Comparison of ENCODE assay signal across 1 cellular context in the genomic region with DNA sequence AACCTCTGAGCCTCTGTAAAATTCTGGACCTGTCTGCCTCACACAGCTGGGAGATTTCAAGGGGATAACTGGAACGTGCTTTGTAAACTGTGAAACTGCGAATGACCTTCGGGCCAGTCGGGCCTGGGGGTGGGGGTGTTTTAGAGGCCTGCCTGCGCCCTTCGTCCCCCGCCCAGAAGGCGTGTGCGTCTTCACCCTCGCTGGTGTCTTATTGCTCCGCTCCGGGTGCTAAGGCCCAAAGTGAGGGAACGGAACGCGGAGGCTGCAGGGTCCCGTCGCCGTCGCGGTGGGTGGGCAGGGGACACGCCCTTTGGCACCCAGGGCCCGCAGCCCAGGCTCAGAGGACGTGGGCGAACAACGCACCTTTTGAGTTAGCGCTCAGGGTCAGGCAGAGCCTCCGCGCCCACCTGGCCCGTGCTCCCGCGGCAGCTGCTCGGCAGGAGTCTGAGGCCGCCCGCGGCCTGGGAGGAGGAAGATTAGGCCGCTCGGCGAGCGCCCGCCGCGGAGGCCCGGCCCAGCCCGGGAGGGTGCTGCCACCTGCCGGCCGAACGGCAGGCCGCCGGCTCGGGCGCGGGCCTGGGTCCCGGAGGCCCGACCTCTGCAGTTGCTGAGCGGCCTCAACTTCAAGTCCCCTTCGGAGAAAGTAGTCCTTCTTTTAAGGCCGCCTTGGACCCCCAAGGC.
TF ChIP-seq lines count a peak whose summit lies in the region.

No MANE protein-coding gene starts in this region.

TF ChIP-seq in HepG2, 621 proteins besides CTCF, POLR2A, EP300 and RAD21 (continued from another document and continues in another):
- TF ChIP-seq, protein P1, sequence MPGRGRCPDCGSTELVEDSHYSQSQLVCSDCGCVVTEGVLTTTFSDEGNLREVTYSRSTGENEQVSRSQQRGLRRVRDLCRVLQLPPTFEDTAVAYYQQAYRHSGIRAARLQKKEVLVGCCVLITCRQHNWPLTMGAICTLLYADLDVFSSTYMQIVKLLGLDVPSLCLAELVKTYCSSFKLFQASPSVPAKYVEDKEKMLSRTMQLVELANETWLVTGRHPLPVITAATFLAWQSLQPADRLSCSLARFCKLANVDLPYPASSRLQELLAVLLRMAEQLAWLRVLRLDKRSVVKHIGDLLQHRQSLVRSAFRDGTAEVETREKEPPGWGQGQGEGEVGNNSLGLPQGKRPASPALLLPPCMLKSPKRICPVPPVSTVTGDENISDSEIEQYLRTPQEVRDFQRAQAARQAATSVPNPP (CRISPR knock-in tag; IDR thresholded peaks at IDR 0.05): no peak; the same call in 1 of the 2 replicates
- TF ChIP-seq ZNF589 (CRISPR knock-in tag; conservative IDR thresholded peaks at IDR 0.05) (no peak), FOXA3 (CRISPR knock-in tag; IDR thresholded peaks at IDR 0.05) (peak; percentile 5; the same call in 1 of the 2 replicates), RXRA (CRISPR knock-in tag; IDR thresholded peaks at IDR 0.05) (peak; percentile 81), FOXC1 (CRISPR knock-in tag; IDR thresholded peaks at IDR 0.05; ENCODE audit: borderline replicate concordance) (peak; percentile 98), TP53 (CRISPR knock-in tag; conservative IDR thresholded peaks at IDR 0.05) (0 out of 2 replicates have a peak, but pooled peaks have one; percentile 32), ATF7 (IDR thresholded peaks at IDR 0.05) (no peak), ATF7 (CRISPR knock-in tag; IDR thresholded peaks at IDR 0.05) (0 out of 2 replicates have a peak, but pooled peaks have one; percentile 26), RARA (CRISPR knock-in tag; IDR thresholded peaks at IDR 0.05) (peak; percentile 19; the same call in 1 of the 2 replicates), NCOA1 (CRISPR knock-in tag; IDR thresholded peaks at IDR 0.05) (peak; percentile 82; the same call in 1 of the 2 replicates), ZNF260 (CRISPR knock-in tag; IDR thresholded peaks at IDR 0.05; ENCODE audit: borderline replicate concordance, low read depth) (no peak), ZNF891 (CRISPR knock-in tag; IDR thresholded peaks at IDR 0.05) (0 out of 2 replicates have a peak, but pooled peaks have one; percentile 16), HNRNPK (IDR thresholded peaks at IDR 0.05; ENCODE audit: low read depth, low read length, poor library complexity, severe bottlenecking) (peak; percentile 58), SALL2 (CRISPR knock-in tag; IDR thresholded peaks at IDR 0.05) (peak; percentile 11; the same call in 1 of the 2 replicates), ZNF354B (CRISPR knock-in tag; IDR thresholded peaks at IDR 0.05) (no peak), ZNF564 (CRISPR knock-in tag; IDR thresholded peaks at IDR 0.05) (peak; percentile 44; the same call in 1 of the 2 replicates), ZNF333 (CRISPR knock-in tag; IDR thresholded peaks at IDR 0.05; ENCODE audit: borderline replicate concordance) (no peak), ATF1 (CRISPR knock-in tag; IDR thresholded peaks at IDR 0.05) (no peak), FOXK2 (IDR thresholded peaks at IDR 0.05) (0 out of 2 replicates have a peak, but pooled peaks have one; percentile 1), ZNF883 (CRISPR knock-in tag; IDR thresholded peaks at IDR 0.05; ENCODE audit: not compliant biosample characterization) (peak; percentile 32), SAFB2 (CRISPR knock-in tag; IDR thresholded peaks at IDR 0.05; ENCODE audit: borderline replicate concordance, low read depth) (peak; percentile 99), KAT7 (CRISPR knock-in tag; IDR thresholded peaks at IDR 0.05; ENCODE audit: borderline replicate concordance) (peak; percentile 89), ZNF724P (CRISPR knock-in tag; IDR thresholded peaks at IDR 0.05; ENCODE audit: borderline replicate concordance) (peak; percentile 66; the same call in 1 of the 2 replicates), TAF15 (IDR thresholded peaks at IDR 0.05; ENCODE audit: low read depth, low read length, poor library complexity, severe bottlenecking) (peak; percentile 61), CBFB (CRISPR knock-in tag; IDR thresholded peaks at IDR 0.05) (no peak; the same call in 1 of the 2 replicates), BRD4 (CRISPR knock-in tag; IDR thresholded peaks at IDR 0.05) (peak; percentile 83), POLR2AphosphoS5 (IDR thresholded peaks at IDR 0.05; ENCODE audit: low read depth, low read length) (peak; percentile 31; the same call in 1 of the 2 replicates), MTF1 (CRISPR knock-in tag; IDR thresholded peaks at IDR 0.05) (peak; percentile 61; the same call in 1 of the 2 replicates), RAD51 (IDR thresholded peaks at IDR 0.05; ENCODE audit: borderline replicate concordance) (no peak), ZZZ3 (CRISPR knock-in tag; IDR thresholded peaks at IDR 0.05; ENCODE audit: borderline replicate concordance) (peak; percentile 72; the same call in 1 of the 2 replicates), PRMT3 (CRISPR knock-in tag; IDR thresholded peaks at IDR 0.05; ENCODE audit: borderline replicate concordance, low read depth) (no peak)
- TF ChIP-seq, protein P2, sequence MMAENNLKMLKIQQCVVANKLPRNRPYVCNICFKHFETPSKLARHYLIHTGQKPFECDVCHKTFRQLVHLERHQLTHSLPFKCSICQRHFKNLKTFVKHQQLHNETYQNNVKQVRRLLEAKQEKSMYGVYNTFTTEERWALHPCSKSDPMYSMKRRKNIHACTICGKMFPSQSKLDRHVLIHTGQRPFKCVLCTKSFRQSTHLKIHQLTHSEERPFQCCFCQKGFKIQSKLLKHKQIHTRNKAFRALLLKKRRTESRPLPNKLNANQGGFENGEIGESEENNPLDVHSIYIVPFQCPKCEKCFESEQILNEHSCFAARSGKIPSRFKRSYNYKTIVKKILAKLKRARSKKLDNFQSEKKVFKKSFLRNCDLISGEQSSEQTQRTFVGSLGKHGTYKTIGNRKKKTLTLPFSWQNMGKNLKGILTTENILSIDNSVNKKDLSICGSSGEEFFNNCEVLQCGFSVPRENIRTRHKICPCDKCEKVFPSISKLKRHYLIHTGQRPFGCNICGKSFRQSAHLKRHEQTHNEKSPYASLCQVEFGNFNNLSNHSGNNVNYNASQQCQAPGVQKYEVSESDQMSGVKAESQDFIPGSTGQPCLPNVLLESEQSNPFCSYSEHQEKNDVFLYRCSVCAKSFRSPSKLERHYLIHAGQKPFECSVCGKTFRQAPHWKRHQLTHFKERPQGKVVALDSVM (CRISPR knock-in tag; IDR thresholded peaks at IDR 0.05): peak; percentile 88; the same call in 1 of the 2 replicates
- TF ChIP-seq, protein P3, sequence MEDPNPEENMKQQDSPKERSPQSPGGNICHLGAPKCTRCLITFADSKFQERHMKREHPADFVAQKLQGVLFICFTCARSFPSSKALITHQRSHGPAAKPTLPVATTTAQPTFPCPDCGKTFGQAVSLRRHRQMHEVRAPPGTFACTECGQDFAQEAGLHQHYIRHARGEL (CRISPR knock-in tag; IDR thresholded peaks at IDR 0.05): no peak
- TF ChIP-seq, protein P4, sequence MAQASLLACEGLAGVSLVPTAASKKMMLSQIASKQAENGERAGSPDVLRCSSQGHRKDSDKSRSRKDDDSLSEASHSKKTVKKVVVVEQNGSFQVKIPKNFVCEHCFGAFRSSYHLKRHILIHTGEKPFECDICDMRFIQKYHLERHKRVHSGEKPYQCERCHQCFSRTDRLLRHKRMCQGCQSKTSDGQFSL (CRISPR knock-in tag; IDR thresholded peaks at IDR 0.05): peak; percentile 94
- TF ChIP-seq, protein P5, sequence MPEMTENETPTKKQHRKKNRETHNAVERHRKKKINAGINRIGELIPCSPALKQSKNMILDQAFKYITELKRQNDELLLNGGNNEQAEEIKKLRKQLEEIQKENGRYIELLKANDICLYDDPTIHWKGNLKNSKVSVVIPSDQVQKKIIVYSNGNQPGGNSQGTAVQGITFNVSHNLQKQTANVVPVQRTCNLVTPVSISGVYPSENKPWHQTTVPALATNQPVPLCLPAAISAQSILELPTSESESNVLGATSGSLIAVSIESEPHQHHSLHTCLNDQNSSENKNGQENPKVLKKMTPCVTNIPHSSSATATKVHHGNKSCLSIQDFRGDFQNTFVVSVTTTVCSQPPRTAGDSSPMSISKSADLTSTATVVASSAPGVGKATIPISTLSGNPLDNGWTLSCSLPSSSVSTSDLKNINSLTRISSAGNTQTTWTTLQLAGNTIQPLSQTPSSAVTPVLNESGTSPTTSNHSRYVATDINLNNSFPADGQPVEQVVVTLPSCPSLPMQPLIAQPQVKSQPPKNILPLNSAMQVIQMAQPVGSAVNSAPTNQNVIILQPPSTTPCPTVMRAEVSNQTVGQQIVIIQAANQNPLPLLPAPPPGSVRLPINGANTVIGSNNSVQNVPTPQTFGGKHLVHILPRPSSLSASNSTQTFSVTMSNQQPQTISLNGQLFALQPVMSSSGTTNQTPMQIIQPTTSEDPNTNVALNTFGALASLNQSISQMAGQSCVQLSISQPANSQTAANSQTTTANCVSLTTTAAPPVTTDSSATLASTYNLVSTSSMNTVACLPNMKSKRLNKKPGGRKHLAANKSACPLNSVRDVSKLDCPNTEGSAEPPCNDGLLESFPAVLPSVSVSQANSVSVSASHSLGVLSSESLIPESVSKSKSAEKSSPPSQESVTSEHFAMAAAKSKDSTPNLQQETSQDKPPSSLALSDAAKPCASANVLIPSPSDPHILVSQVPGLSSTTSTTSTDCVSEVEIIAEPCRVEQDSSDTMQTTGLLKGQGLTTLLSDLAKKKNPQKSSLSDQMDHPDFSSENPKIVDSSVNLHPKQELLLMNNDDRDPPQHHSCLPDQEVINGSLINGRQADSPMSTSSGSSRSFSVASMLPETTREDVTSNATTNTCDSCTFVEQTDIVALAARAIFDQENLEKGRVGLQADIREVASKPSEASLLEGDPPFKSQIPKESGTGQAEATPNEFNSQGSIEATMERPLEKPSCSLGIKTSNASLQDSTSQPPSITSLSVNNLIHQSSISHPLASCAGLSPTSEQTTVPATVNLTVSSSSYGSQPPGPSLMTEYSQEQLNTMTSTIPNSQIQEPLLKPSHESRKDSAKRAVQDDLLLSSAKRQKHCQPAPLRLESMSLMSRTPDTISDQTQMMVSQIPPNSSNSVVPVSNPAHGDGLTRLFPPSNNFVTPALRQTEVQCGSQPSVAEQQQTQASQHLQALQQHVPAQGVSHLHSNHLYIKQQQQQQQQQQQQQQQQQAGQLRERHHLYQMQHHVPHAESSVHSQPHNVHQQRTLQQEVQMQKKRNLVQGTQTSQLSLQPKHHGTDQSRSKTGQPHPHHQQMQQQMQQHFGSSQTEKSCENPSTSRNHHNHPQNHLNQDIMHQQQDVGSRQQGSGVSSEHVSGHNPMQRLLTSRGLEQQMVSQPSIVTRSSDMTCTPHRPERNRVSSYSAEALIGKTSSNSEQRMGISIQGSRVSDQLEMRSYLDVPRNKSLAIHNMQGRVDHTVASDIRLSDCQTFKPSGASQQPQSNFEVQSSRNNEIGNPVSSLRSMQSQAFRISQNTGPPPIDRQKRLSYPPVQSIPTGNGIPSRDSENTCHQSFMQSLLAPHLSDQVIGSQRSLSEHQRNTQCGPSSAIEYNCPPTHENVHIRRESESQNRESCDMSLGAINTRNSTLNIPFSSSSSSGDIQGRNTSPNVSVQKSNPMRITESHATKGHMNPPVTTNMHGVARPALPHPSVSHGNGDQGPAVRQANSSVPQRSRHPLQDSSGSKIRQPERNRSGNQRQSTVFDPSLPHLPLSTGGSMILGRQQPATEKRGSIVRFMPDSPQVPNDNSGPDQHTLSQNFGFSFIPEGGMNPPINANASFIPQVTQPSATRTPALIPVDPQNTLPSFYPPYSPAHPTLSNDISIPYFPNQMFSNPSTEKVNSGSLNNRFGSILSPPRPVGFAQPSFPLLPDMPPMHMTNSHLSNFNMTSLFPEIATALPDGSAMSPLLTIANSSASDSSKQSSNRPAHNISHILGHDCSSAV (CRISPR knock-in tag; IDR thresholded peaks at IDR 0.05; ENCODE audit: borderline replicate concordance): 0 out of 2 replicates have a peak, but pooled peaks have one; percentile 73
- TF ChIP-seq, protein P6, sequence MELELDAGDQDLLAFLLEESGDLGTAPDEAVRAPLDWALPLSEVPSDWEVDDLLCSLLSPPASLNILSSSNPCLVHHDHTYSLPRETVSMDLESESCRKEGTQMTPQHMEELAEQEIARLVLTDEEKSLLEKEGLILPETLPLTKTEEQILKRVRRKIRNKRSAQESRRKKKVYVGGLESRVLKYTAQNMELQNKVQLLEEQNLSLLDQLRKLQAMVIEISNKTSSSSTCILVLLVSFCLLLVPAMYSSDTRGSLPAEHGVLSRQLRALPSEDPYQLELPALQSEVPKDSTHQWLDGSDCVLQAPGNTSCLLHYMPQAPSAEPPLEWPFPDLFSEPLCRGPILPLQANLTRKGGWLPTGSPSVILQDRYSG (CRISPR knock-in tag; IDR thresholded peaks at IDR 0.05): no peak
- TF ChIP-seq, protein P7, sequence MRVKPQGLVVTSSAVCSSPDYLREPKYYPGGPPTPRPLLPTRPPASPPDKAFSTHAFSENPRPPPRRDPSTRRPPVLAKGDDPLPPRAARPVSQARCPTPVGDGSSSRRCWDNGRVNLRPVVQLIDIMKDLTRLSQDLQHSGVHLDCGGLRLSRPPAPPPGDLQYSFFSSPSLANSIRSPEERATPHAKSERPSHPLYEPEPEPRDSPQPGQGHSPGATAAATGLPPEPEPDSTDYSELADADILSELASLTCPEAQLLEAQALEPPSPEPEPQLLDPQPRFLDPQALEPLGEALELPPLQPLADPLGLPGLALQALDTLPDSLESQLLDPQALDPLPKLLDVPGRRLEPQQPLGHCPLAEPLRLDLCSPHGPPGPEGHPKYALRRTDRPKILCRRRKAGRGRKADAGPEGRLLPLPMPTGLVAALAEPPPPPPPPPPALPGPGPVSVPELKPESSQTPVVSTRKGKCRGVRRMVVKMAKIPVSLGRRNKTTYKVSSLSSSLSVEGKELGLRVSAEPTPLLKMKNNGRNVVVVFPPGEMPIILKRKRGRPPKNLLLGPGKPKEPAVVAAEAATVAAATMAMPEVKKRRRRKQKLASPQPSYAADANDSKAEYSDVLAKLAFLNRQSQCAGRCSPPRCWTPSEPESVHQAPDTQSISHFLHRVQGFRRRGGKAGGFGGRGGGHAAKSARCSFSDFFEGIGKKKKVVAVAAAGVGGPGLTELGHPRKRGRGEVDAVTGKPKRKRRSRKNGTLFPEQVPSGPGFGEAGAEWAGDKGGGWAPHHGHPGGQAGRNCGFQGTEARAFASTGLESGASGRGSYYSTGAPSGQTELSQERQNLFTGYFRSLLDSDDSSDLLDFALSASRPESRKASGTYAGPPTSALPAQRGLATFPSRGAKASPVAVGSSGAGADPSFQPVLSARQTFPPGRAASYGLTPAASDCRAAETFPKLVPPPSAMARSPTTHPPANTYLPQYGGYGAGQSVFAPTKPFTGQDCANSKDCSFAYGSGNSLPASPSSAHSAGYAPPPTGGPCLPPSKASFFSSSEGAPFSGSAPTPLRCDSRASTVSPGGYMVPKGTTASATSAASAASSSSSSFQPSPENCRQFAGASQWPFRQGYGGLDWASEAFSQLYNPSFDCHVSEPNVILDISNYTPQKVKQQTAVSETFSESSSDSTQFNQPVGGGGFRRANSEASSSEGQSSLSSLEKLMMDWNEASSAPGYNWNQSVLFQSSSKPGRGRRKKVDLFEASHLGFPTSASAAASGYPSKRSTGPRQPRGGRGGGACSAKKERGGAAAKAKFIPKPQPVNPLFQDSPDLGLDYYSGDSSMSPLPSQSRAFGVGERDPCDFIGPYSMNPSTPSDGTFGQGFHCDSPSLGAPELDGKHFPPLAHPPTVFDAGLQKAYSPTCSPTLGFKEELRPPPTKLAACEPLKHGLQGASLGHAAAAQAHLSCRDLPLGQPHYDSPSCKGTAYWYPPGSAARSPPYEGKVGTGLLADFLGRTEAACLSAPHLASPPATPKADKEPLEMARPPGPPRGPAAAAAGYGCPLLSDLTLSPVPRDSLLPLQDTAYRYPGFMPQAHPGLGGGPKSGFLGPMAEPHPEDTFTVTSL (CRISPR knock-in tag; IDR thresholded peaks at IDR 0.05; ENCODE audit: borderline replicate concordance): 0 out of 2 replicates have a peak, but pooled peaks have one; percentile 22
